Comparison of ENCODE assay signal across 17 cellular contexts in genomic region chr1:111944121-111944785, GRCh38. TPM values are rescaled to one million over a fixed set of nuclear protein-coding genes. Genes with fewer than 3 reads are reported as not detected.
"Had no signal": no experiment of that assay in that cellular context is flagged by ENCODE, and none has a peak within 500 bp of the region (broad histone marks: within the 10 kb centered on the region; RNA-seq: fewer than 3 reads in every experiment).

No MANE protein-coding gene starts in this region.

- H3K27me3 ChIP-seq: body of pancreas, dorsolateral prefrontal cortex, esophagus muscularis mucosa, stomach had no signal

- H3K4me3 ChIP-seq: body of pancreas, dorsolateral prefrontal cortex, esophagus muscularis mucosa, left lung, stomach, thoracic aorta had no signal

- H3K27ac ChIP-seq: body of pancreas, esophagus muscularis mucosa, left lung, stomach, thoracic aorta had no signal

- H3K36me3 ChIP-seq: esophagus muscularis mucosa, left lung, stomach, thoracic aorta had no signal

- DNase-seq: activated CD4-positive, alpha-beta T cell treated with anti-CD3 and anti-CD28 coated beads for 1 hour; activated CD4-positive, alpha-beta T cell treated with anti-CD3 and anti-CD28 coated beads, Interleukin-2, amount 50 U/mL, for 48 hours; activated CD8-positive, alpha-beta memory T cell treated with anti-CD3 and anti-CD28 coated beads, Interleukin-2, amount 10 ng/mL, durations not matched to agents 7 days and 5 days; activated effector memory CD4-positive, alpha-beta T cell treated with Interleukin-2 at 50 U/mL for 16 hours; activated T-cell treated with anti-CD3 and anti-CD28 coated beads, Interleukin-2, amount 50 U/mL, for 24 hours; amniotic stem cell; body of pancreas; head of caudate nucleus; mesendoderm; nephron progenitor cell; stimulated activated CD4-positive, alpha-beta T cell treated with anti-CD3 and anti-CD28 coated beads, Interleukin-4, amount 100 ng/mL, for 4 hours; stomach; T-helper 9 cell had no signal

- H3K4me1 ChIP-seq: body of pancreas had no signal

- ATAC-seq: activated CD8-positive, alpha-beta memory T cell treated with anti-CD3 and anti-CD28 coated beads, Interleukin-2, amount 10 ng/mL, durations not matched to agents 7 days and 5 days; body of pancreas; left lung had no signal

- H3K9me3 ChIP-seq: body of pancreas, esophagus muscularis mucosa, left lung, stomach, thoracic aorta had no signal

RNA-seq across cellular contexts. Expression of gene KCND3, which starts 45.2 kb away (rescaled TPM):
- total RNA-seq: activated CD8-positive, alpha-beta memory T cell treated with anti-CD3 and anti-CD28 coated beads, Interleukin-2, amount 10 ng/mL, durations not matched to agents 7 days and 5 days had no signal
